ENCODE assay signal across 22 cellular contexts in genomic region chr22:25059438-25059837, GRCh38.
"Had no signal": no experiment of that assay in that cellular context is flagged by ENCODE, and none has a peak within 500 bp of the region (broad histone marks: within the 10 kb centered on the region; RNA-seq: fewer than 3 reads in every experiment).

No MANE protein-coding gene starts in this region.

- H3K27me3 ChIP-seq: brain microvascular endothelial cell had no signal

- H3K36me3 Mint-ChIP-seq: memory B cell; naive thymus-derived CD4-positive, alpha-beta T cell had no signal

- DNase-seq: activated CD4-positive, alpha-beta memory T cell treated with anti-CD3 and anti-CD28 coated beads, Interleukin-2, amount 10 ng/mL, durations not matched to agents 7 days and 5 days; activated CD4-positive, CD25-positive, alpha-beta regulatory T cell treated with anti-CD3 and anti-CD28 coated beads, Interleukin-2, amount 50 U/mL, for 72 hours; activated CD8-positive, alpha-beta memory T cell treated with anti-CD3 and anti-CD28 coated beads, Interleukin-2, amount 50 U/mL, for 4 hours; activated naive CD4-positive, alpha-beta T cell treated with anti-CD3 and anti-CD28 coated beads, Interleukin-2, amount 50 U/mL, for 16 hours; brain microvascular endothelial cell; cortex of kidney; effector CD4-positive, alpha-beta T cell; foreskin fibroblast; glutamatergic neuron; hypothalamus; kidney glomerular epithelial cell; left ventricle myocardium superior; mucosa of descending colon; naive thymus-derived CD4-positive, alpha-beta T cell; right cardiac atrium; SW 1271; T1000 had no signal

- H3K27ac Mint-ChIP-seq: activated CD4-positive, alpha-beta memory T cell treated with anti-CD3 and anti-CD28 coated beads, Interleukin-2, amount 10 ng/mL, durations not matched to agents 7 days and 5 days; memory B cell had no signal

- H3K4me3 ChIP-seq: mucosa of descending colon, prostate gland, smooth muscle cell, thoracic aorta had no signal

- H3K27me3 Mint-ChIP-seq: activated CD4-positive, alpha-beta memory T cell treated with anti-CD3 and anti-CD28 coated beads, Interleukin-2, amount 10 ng/mL, durations not matched to agents 7 days and 5 days; central memory CD8-positive, alpha-beta T cell; naive thymus-derived CD4-positive, alpha-beta T cell had no signal

- ATAC-seq: left ventricle myocardium superior; mucosa of descending colon; naive thymus-derived CD4-positive, alpha-beta T cell; right cardiac atrium had no signal

- H3K9me3 ChIP-seq: mucosa of descending colon, prostate gland, thoracic aorta had no signal

- H3K9me3 Mint-ChIP-seq: activated CD4-positive, alpha-beta memory T cell treated with anti-CD3 and anti-CD28 coated beads, Interleukin-2, amount 10 ng/mL, durations not matched to agents 7 days and 5 days; central memory CD8-positive, alpha-beta T cell; memory B cell; naive thymus-derived CD4-positive, alpha-beta T cell had no signal

- H3K4me2 ChIP-seq: smooth muscle cell had no signal

- H3K4me1 ChIP-seq: prostate gland had no signal

- H3K27ac ChIP-seq: brain microvascular endothelial cell, prostate gland, thoracic aorta had no signal

- H3K4me3 Mint-ChIP-seq: activated CD4-positive, alpha-beta memory T cell treated with anti-CD3 and anti-CD28 coated beads, Interleukin-2, amount 10 ng/mL, durations not matched to agents 7 days and 5 days; central memory CD8-positive, alpha-beta T cell; memory B cell; naive thymus-derived CD4-positive, alpha-beta T cell had no signal

- H3K36me3 ChIP-seq: brain microvascular endothelial cell, prostate gland, thoracic aorta had no signal
